Comparison of ENCODE assay signal across 13 cellular contexts in genomic region chr6:137882225-137882961, GRCh38. TPM values are rescaled to one million over a fixed set of nuclear protein-coding genes. Genes with fewer than 3 reads are reported as not detected.
DNase-seq lines count a peak whose midpoint lies in the region; ATAC-seq, FAIRE-seq and TF ChIP-seq lines count a peak whose summit lies in the region.
"Had no signal": no experiment of that assay in that cellular context is flagged by ENCODE, and none has a peak within 500 bp of the region (broad histone marks: within the 10 kb centered on the region; RNA-seq: fewer than 3 reads in every experiment).

No MANE protein-coding gene starts in this region.

- peak overlapping the region in 6 of 8 donors; percentile 17 to 83 (median 52) for H3K4me3 Mint-ChIP-seq in CD4-positive, alpha-beta memory T cell
- no peak overlapping the region for H3K4me3 Mint-ChIP-seq in activated CD8-positive, alpha-beta T cell treated with anti-CD3 and anti-CD28 coated beads, Interleukin-2, amount 10 ng/mL, durations not matched to agents 7 days and 5 days

- no peak overlapping the region for H3K4me3 ChIP-seq in CD4-positive, alpha-beta memory T cell (ENCODE audit: low read length in 2 of 2)
- no peak overlapping the region for H3K4me3 ChIP-seq in lower lobe of right lung
- H3K4me3 ChIP-seq: esophagus squamous epithelium, SJCRH30, thoracic aorta had no signal

- H3K36me3 Mint-ChIP-seq in CD4-positive, alpha-beta memory T cell, result peaks cover 59 to 72% of the 10 kb centered on the region in 2 donors
- H3K36me3 Mint-ChIP-seq in activated CD8-positive, alpha-beta T cell treated with anti-CD3 and anti-CD28 coated beads, Interleukin-2, amount 10 ng/mL, durations not matched to agents 7 days and 5 days (ENCODE audit: low read depth), result peaks cover 74% of the 10 kb centered on the region

- no peak for TF ChIP-seq CTCF in lower lobe of right lung (IDR thresholded peaks at IDR 0.05)

- no peaks in the 10 kb centered on the region for H3K9me3 ChIP-seq in CD4-positive, alpha-beta memory T cell (ENCODE audit: control insufficient read depth in 1 of 2, low read length in 2 of 2)
- H3K9me3 ChIP-seq in lower lobe of right lung, result no peaks in the 10 kb centered on the region
- H3K9me3 ChIP-seq: esophagus squamous epithelium, SJCRH30, thoracic aorta had no signal

- no peaks in the 10 kb centered on the region for H3K27me3 Mint-ChIP-seq in CD4-positive, alpha-beta memory T cell
- no peaks in the 10 kb centered on the region for H3K27me3 Mint-ChIP-seq in activated CD8-positive, alpha-beta T cell treated with anti-CD3 and anti-CD28 coated beads, Interleukin-2, amount 10 ng/mL, durations not matched to agents 7 days and 5 days (ENCODE audit: low read depth)

- H3K27ac Mint-ChIP-seq in CD4-positive, alpha-beta memory T cell, result peak overlapping the region; percentile 81 to 99 (median 92)
- H3K27ac Mint-ChIP-seq in activated CD8-positive, alpha-beta T cell treated with anti-CD3 and anti-CD28 coated beads, Interleukin-2, amount 10 ng/mL, durations not matched to agents 7 days and 5 days, result peak overlapping the region; percentile 67

- ATAC-seq in activated CD8-positive, alpha-beta T cell treated with anti-CD3 and anti-CD28 coated beads, Interleukin-2, amount 10 ng/mL, durations not matched to agents 7 days and 5 days, result peak; percentile 16
- peak in 1 of 2 donors; percentile 18 for ATAC-seq in lower lobe of right lung
- no peak for ATAC-seq in GM19395 (IDR thresholded peaks at IDR 0.05; ENCODE audit: unreplicated experiment)

- POLR2A ChIA-PET in CD4-positive, alpha-beta memory T cell (lab: Charles Lee; ENCODE audit: partially characterized antibody), result interaction anchor here (1.0 to 9.8 kb wide), 8 partner anchors 11 to 574 kb away, joined by 3 to 125 read pairs (median 4); partner anchors contain the start of gene TNFAIP3
- POLR2A ChIA-PET in activated CD8-positive, alpha-beta T cell treated with anti-CD3 and anti-CD28 coated beads, Interleukin-2, amount 10 ng/mL, durations not matched to agents 7 days and 5 days (lab: Charles Lee), result interaction anchor here (0.5 to 3.7 kb wide), 8 partner anchors 9 to 1490 kb away, joined by 3 to 45 read pairs (median 4); no protein-coding TSS in a partner anchor

- CTCF ChIA-PET in CD4-positive, alpha-beta memory T cell (lab: Charles Lee; ENCODE audit: partially characterized antibody), result interaction anchor here (0.7 to 6.7 kb wide), 9 partner anchors 12 to 124 kb away, joined by 3 to 84 read pairs (median 4); partner anchors contain the start of gene TNFAIP3
- CTCF ChIA-PET in activated CD8-positive, alpha-beta T cell treated with anti-CD3 and anti-CD28 coated beads, Interleukin-2, amount 10 ng/mL, durations not matched to agents 7 days and 5 days (lab: Charles Lee), result interaction anchor here (0.8 to 10.0 kb wide), 19 partner anchors 12 to 178 kb away, joined by 3 to 142 read pairs (median 5); partner anchors contain the start of gene TNFAIP3

- H3K4me1 Mint-ChIP-seq in CD4-positive, alpha-beta memory T cell, result peaks cover 30 to 92% (median 59%) of the 10 kb centered on the region in 4 donors
- H3K4me1 Mint-ChIP-seq in activated CD8-positive, alpha-beta T cell treated with anti-CD3 and anti-CD28 coated beads, Interleukin-2, amount 10 ng/mL, durations not matched to agents 7 days and 5 days (ENCODE audit: low read depth), result peaks cover 58% of the 10 kb centered on the region

- peak; percentile 56 to 76 (median 68) for DNase-seq in CD4-positive, alpha-beta memory T cell
- DNase-seq in Kasumi-1 (lab: John Stamatoyannopoulos, UW) (peak; percentile 60 to 68), lower lobe of right lung (no peak), NCI-H446 (lab: John Stamatoyannopoulos, UW) (no peak), CD1c-positive myeloid dendritic cell (ENCODE audit: extremely low spot score) (no peak), urothelium cell line (ENCODE audit: low spot score) (no peak)
- no peak for DNase-seq in activated CD8-positive, alpha-beta T cell treated with anti-CD3 and anti-CD28 coated beads, Interleukin-2, amount 10 ng/mL, durations not matched to agents 7 days and 5 days
- DNase-seq: DMS153, esophagus squamous epithelium, NCI-H1092 treated with DMSO at 0.1 percent for 48 hours, SJCRH30 had no signal

- H3K27ac ChIP-seq in CD4-positive, alpha-beta memory T cell (ENCODE audit: low read depth, low read length), result peak overlapping the region; percentile 29
- H3K27ac ChIP-seq in lower lobe of right lung, result peak overlapping the region; percentile 47
- H3K27ac ChIP-seq: SJCRH30, thoracic aorta had no signal

- H3K36me3 ChIP-seq in CD4-positive, alpha-beta memory T cell (ENCODE audit: insufficient read depth, low read length), result peaks cover 50% of the 10 kb centered on the region
- peaks cover 54% of the 10 kb centered on the region for H3K36me3 ChIP-seq in lower lobe of right lung

- peaks cover 0 to 57% (median 0%) of the 10 kb centered on the region in 8 donors for H3K9me3 Mint-ChIP-seq in CD4-positive, alpha-beta memory T cell
- H3K9me3 Mint-ChIP-seq in activated CD8-positive, alpha-beta T cell treated with anti-CD3 and anti-CD28 coated beads, Interleukin-2, amount 10 ng/mL, durations not matched to agents 7 days and 5 days (ENCODE audit: insufficient read depth), result peaks cover 9% of the 10 kb centered on the region

- no peak for FAIRE-seq in urothelium cell line (lab: Jason Lieb, UNC)

- H3K27me3 ChIP-seq in CD4-positive, alpha-beta memory T cell (ENCODE audit: insufficient read depth, low read length), result no peaks in the 10 kb centered on the region
- H3K27me3 ChIP-seq in lower lobe of right lung (ENCODE audit: low read depth), result no peaks in the 10 kb centered on the region
- H3K27me3 ChIP-seq: esophagus squamous epithelium, SJCRH30 had no signal

- H3K4me1 ChIP-seq in CD4-positive, alpha-beta memory T cell (ENCODE audit: insufficient read depth, low read length), result peaks cover 67% of the 10 kb centered on the region
- peaks cover 41% of the 10 kb centered on the region for H3K4me1 ChIP-seq in lower lobe of right lung
- H3K4me1 ChIP-seq: SJCRH30 had no signal

- intact Hi-C loops in CD4-positive, alpha-beta memory T cell (cut with micrococcal nuclease), result loop anchor here (2.0 kb wide), 1 partner anchor 14 kb away; no protein-coding TSS in a partner anchor
- intact Hi-C loops in lower lobe of right lung (cut with DNase I), result no loop called here

RNA-seq across cellular contexts. Expression of gene TNFAIP3, which starts 15.3 kb away (rescaled TPM):
- total RNA-seq in CD4-positive, alpha-beta memory T cell, result 100 to 1,000 TPM; 145 to 165 TPM
- 100 to 1,000 TPM; 112 to 318 TPM for polyA plus RNA-seq in CD4-positive, alpha-beta memory T cell
- total RNA-seq in activated CD8-positive, alpha-beta T cell treated with anti-CD3 and anti-CD28 coated beads, Interleukin-2, amount 10 ng/mL, durations not matched to agents 7 days and 5 days, result 10 to 100 TPM; 29.6 to 34.5 TPM
- total RNA-seq in lower lobe of right lung, result 44.6 TPM

Comparison
In these comparisons a context has a peak if more than half of its experiments do, and no peak if none do; other contexts are left out.
1. DNase-seq: peak in CD4-positive, alpha-beta memory T cell (5 of 5) and Kasumi-1 (2 of 2); none in activated CD8-positive, alpha-beta T cell treated with anti-CD3 and anti-CD28 coated beads, Interleukin-2, amount 10 ng/mL, durations not matched to agents 7 days and 5 days (single experiment), lower lobe of right lung (single experiment), NCI-H446 (0 of 2), CD1c-positive myeloid dendritic cell (single experiment) and urothelium cell line (single experiment).